Comparison of ENCODE assay signal across 10 cellular contexts in genomic region chr2:24164416-24164973, GRCh38. TPM values are rescaled to one million over a fixed set of nuclear protein-coding genes. Genes with fewer than 3 reads are reported as not detected.
DNase-seq lines count a peak whose midpoint lies in the region; ATAC-seq and TF ChIP-seq lines count a peak whose summit lies in the region.
"Had no signal": no experiment of that assay in that cellular context is flagged by ENCODE, and none has a peak within 500 bp of the region (broad histone marks: within the 10 kb centered on the region; RNA-seq: fewer than 3 reads in every experiment).

No MANE protein-coding gene starts in this region.

- peak in 3 of 5 donors; percentile 4 to 17 (median 10) for DNase-seq in CD4-positive, alpha-beta memory T cell
- DNase-seq in HuH-7.5 (ENCODE audit: low spot score) (peak; percentile 47), epithelial cell of esophagus (ENCODE audit: low read depth) (peak; percentile 55), pons (ENCODE audit: low spot score) (peak; percentile 42), ecto neural progenitor cell (ENCODE audit: low spot score) (no peak)
- peak in 3 of 4 experiments; percentile 4 to 5 (median 5) for DNase-seq in activated CD4-positive, CD25-positive, alpha-beta regulatory T cell (lab: John Stamatoyannopoulos, UW)

- H3K36me3 Mint-ChIP-seq in CD4-positive, alpha-beta memory T cell, result peaks cover 7 to 20% of the 10 kb centered on the region in 2 donors

- no peak overlapping the region for H3K4me3 Mint-ChIP-seq in CD4-positive, alpha-beta memory T cell

- H3K4me1 ChIP-seq in CD4-positive, alpha-beta memory T cell (ENCODE audit: insufficient read depth, low read length), result no peaks in the 10 kb centered on the region

- intact Hi-C loops in CD4-positive, alpha-beta memory T cell (cut with micrococcal nuclease), result loop anchor here (2.0 kb wide), 1 partner anchor 340 kb away; no protein-coding TSS in a partner anchor

- H3K4me1 Mint-ChIP-seq in CD4-positive, alpha-beta memory T cell, result no peaks in the 10 kb centered on the region

- peak; percentile 53 for TF ChIP-seq CTCF in epithelial cell of esophagus (IDR thresholded peaks at IDR 0.05; ENCODE audit: insufficient read depth, low read depth, low read length, missing control alignments)

- ATAC-seq in GM19351 (IDR thresholded peaks at IDR 0.05; ENCODE audit: unreplicated experiment), result peak; percentile 88
- no peak for ATAC-seq in HG03521 (IDR thresholded peaks at IDR 0.05; ENCODE audit: unreplicated experiment)

- no peaks in the 10 kb centered on the region for H3K36me3 ChIP-seq in CD4-positive, alpha-beta memory T cell (ENCODE audit: insufficient read depth, low read length)

- H3K9me3 ChIP-seq in CD4-positive, alpha-beta memory T cell (ENCODE audit: control insufficient read depth in 1 of 2, low read length in 2 of 2), result no peaks in the 10 kb centered on the region

- POLR2A ChIA-PET in CD4-positive, alpha-beta memory T cell (lab: Charles Lee; ENCODE audit: partially characterized antibody), result interaction anchor here (0.6 kb wide), 1 partner anchor 960 kb away, joined by 3 read pairs; no protein-coding TSS in a partner anchor

- H3K4me3 ChIP-seq in CD4-positive, alpha-beta memory T cell (ENCODE audit: low read length in 2 of 2), result no peak overlapping the region
- H3K4me3 ChIP-seq in epithelial cell of esophagus (ENCODE audit: low read length), result no peak overlapping the region

- H3K27me3 ChIP-seq in CD4-positive, alpha-beta memory T cell (ENCODE audit: insufficient read depth, low read length), result no peaks in the 10 kb centered on the region

- H3K9me3 Mint-ChIP-seq in CD4-positive, alpha-beta memory T cell, result peaks cover 0 to 8% (median 0%) of the 10 kb centered on the region in 8 donors

- no peak overlapping the region for H3K27ac ChIP-seq in CD4-positive, alpha-beta memory T cell (ENCODE audit: low read depth, low read length)

- H3K27ac Mint-ChIP-seq in CD4-positive, alpha-beta memory T cell, result no peak overlapping the region

- H3K27me3 Mint-ChIP-seq in CD4-positive, alpha-beta memory T cell, result peaks cover 0 to 2% of the 10 kb centered on the region in 2 donors

- CTCF ChIA-PET in CD4-positive, alpha-beta memory T cell (lab: Charles Lee; ENCODE audit: partially characterized antibody), result interaction anchor here (1.6 to 4.8 kb wide), 2 partner anchors 12 to 340 kb away, joined by 5 to 26 read pairs; no protein-coding TSS in a partner anchor

RNA-seq across cellular contexts. Expression of gene FAM228A, which starts 10.4 kb away (rescaled TPM):
- total RNA-seq in CD4-positive, alpha-beta memory T cell, result under 1 TPM; 0.36 to 0.81 TPM
- under 1 TPM in 1 of 2 donors, not detected in 1; 0.28 TPM for polyA plus RNA-seq in CD4-positive, alpha-beta memory T cell
- total RNA-seq: M059J had no signal

RNA-seq across cellular contexts. Expression of gene FAM228B, which starts 41.2 kb away (rescaled TPM):
- 10 to 100 TPM; 17.2 to 24.4 TPM for total RNA-seq in CD4-positive, alpha-beta memory T cell
- polyA plus RNA-seq in CD4-positive, alpha-beta memory T cell, result 1 to 10 TPM; 4.5 to 7.4 TPM

RNA-seq across cellular contexts. Expression of gene PFN4, which starts 41.4 kb away (rescaled TPM):
- total RNA-seq in CD4-positive, alpha-beta memory T cell, result not detected
- polyA plus RNA-seq in CD4-positive, alpha-beta memory T cell, result not detected
- polyA plus RNA-seq: neural cell had no signal
